Comparison of ENCODE assay signal across 20 cellular contexts in genomic region chr20:36632147-36632486, GRCh38. TPM values are rescaled to one million over a fixed set of nuclear protein-coding genes. Genes with fewer than 3 reads are reported as not detected.
A peak's percentile ranks its signal among the peaks of the same experiment; 100 is the strongest.
DNase-seq lines count a peak whose midpoint lies in the region; ATAC-seq and TF ChIP-seq lines count a peak whose summit lies in the region.
"Had no signal": no experiment of that assay in that cellular context is flagged by ENCODE, and none has a peak within 500 bp of the region (broad histone marks: within the 10 kb centered on the region; RNA-seq: fewer than 3 reads in every experiment).

No MANE protein-coding gene starts in this region.

- H3K4me3 Mint-ChIP-seq in CD4-positive, alpha-beta memory T cell = peak overlapping the region in 3 of 8 donors; percentile 18 to 49 (median 37)
- no peak overlapping the region for H3K4me3 Mint-ChIP-seq in GM23338
- no peak overlapping the region for H3K4me3 Mint-ChIP-seq in activated naive CD8-positive, alpha-beta T cell
- peak overlapping the region in 5 of 10 donors; percentile 8 to 43 (median 19) for H3K4me3 Mint-ChIP-seq in naive thymus-derived CD8-positive, alpha-beta T cell
- H3K4me3 Mint-ChIP-seq: activated T-cell treated with anti-CD3 and anti-CD28 coated beads, Interleukin-2, amount 50 U/mL, for 72 hours had no signal

- peak overlapping the region; percentile 72; the same call in 1 of the 2 replicates for H2AFZ ChIP-seq in GM23338

- no peaks in the 10 kb centered on the region for H3K9me3 Mint-ChIP-seq in CD4-positive, alpha-beta memory T cell
- H3K9me3 Mint-ChIP-seq in GM23338 = no peaks in the 10 kb centered on the region
- no peaks in the 10 kb centered on the region for H3K9me3 Mint-ChIP-seq in activated naive CD8-positive, alpha-beta T cell (ENCODE audit: low read depth)
- H3K9me3 Mint-ChIP-seq in naive thymus-derived CD8-positive, alpha-beta T cell = no peaks in the 10 kb centered on the region
- H3K9me3 Mint-ChIP-seq: activated T-cell treated with anti-CD3 and anti-CD28 coated beads, Interleukin-2, amount 50 U/mL, for 72 hours had no signal

- no peaks in the 10 kb centered on the region for H4K20me1 ChIP-seq in GM23338 (replicated peaks; ENCODE audit: insufficient read depth)

- ATAC-seq in GM23338 = no peak
- ATAC-seq in naive thymus-derived CD8-positive, alpha-beta T cell = no peak
- no peak for ATAC-seq in HG03045 (IDR thresholded peaks at IDR 0.05; ENCODE audit: unreplicated experiment)
- ATAC-seq: activated T-cell treated with anti-CD3 and anti-CD28 coated beads, Interleukin-2, amount 50 U/mL, for 72 hours; GM12878; stimulated activated naive CD8-positive, alpha-beta T cell treated with anti-CD3 and anti-CD28 coated beads, Interleukin-15, Interleukin-2, amounts not matched to agents 100 U/mL and 50 U/mL, for 24 hours had no signal

- peaks cover 41 to 69% of the 10 kb centered on the region in 2 donors for H3K36me3 Mint-ChIP-seq in CD4-positive, alpha-beta memory T cell
- no peaks in the 10 kb centered on the region; the same call in 2 of the 3 replicates for H3K36me3 Mint-ChIP-seq in GM23338 (ENCODE audit: low read depth)
- H3K36me3 Mint-ChIP-seq in activated naive CD8-positive, alpha-beta T cell = peaks cover 8% of the 10 kb centered on the region
- peaks cover 4 to 81% (median 29%) of the 10 kb centered on the region in 3 donors for H3K36me3 Mint-ChIP-seq in naive thymus-derived CD8-positive, alpha-beta T cell

- H3K9me3 ChIP-seq in CD4-positive, alpha-beta memory T cell (ENCODE audit: control insufficient read depth in 1 of 2, low read length in 2 of 2) = no peaks in the 10 kb centered on the region
- H3K9me3 ChIP-seq: spleen had no signal

- H3K9me2 ChIP-seq in GM23338 (ENCODE audit: insufficient read depth) = no peaks in the 10 kb centered on the region

- no peak overlapping the region for H3K4me2 ChIP-seq in GM23338

- H3K27me3 Mint-ChIP-seq in CD4-positive, alpha-beta memory T cell = no peaks in the 10 kb centered on the region
- peaks cover 8% of the 10 kb centered on the region for H3K27me3 Mint-ChIP-seq in GM23338 (ENCODE audit: insufficient read depth, low read depth, poor library complexity)
- no peaks in the 10 kb centered on the region for H3K27me3 Mint-ChIP-seq in activated naive CD8-positive, alpha-beta T cell
- no peaks in the 10 kb centered on the region for H3K27me3 Mint-ChIP-seq in naive thymus-derived CD8-positive, alpha-beta T cell

- POLR2A ChIA-PET in CD4-positive, alpha-beta memory T cell (lab: Charles Lee; ENCODE audit: partially characterized antibody) = interaction anchor here (7.6 kb wide), 1 partner anchor 12 kb away, joined by 90 read pairs; the partner anchor contains the start of gene SLA2
- POLR2A ChIA-PET in naive thymus-derived CD8-positive, alpha-beta T cell (lab: Charles Lee) = interaction anchor here (1.4 to 6.7 kb wide), 2 partner anchors 12 to 26 kb away, joined by 3 to 108 read pairs; partner anchors contain the start of genes RAB5IF and SLA2

- H3F3A ChIP-seq in GM23338 (replicated peaks; ENCODE audit: low read depth) = no peaks in the 10 kb centered on the region

- intact Hi-C loops in CD4-positive, alpha-beta memory T cell (cut with micrococcal nuclease) = no loop called here

- H3K27me3 ChIP-seq in CD4-positive, alpha-beta memory T cell (ENCODE audit: insufficient read depth, low read length) = no peaks in the 10 kb centered on the region
- no peaks in the 10 kb centered on the region for H3K27me3 ChIP-seq in GM23338 (ENCODE audit: insufficient read depth)
- H3K27me3 ChIP-seq: spleen had no signal

- H3K79me2 ChIP-seq in GM23338 (replicated peaks; ENCODE audit: insufficient read depth) = no peaks in the 10 kb centered on the region

- peak overlapping the region; percentile 68 to 94 (median 85) for H3K27ac Mint-ChIP-seq in CD4-positive, alpha-beta memory T cell
- H3K27ac Mint-ChIP-seq in GM23338 = no peak overlapping the region; the same call in 1 of the 2 replicates
- peak overlapping the region; percentile 51 for H3K27ac Mint-ChIP-seq in activated naive CD8-positive, alpha-beta T cell
- H3K27ac Mint-ChIP-seq in naive thymus-derived CD8-positive, alpha-beta T cell = peak overlapping the region; percentile 89 to 98 (median 96)
- H3K27ac Mint-ChIP-seq: activated T-cell treated with anti-CD3 and anti-CD28 coated beads, Interleukin-2, amount 50 U/mL, for 72 hours had no signal

- no peak overlapping the region for H3K27ac ChIP-seq in CD4-positive, alpha-beta memory T cell (ENCODE audit: low read depth, low read length)
- no peak overlapping the region for H3K27ac ChIP-seq in GM23338 (ENCODE audit: low read depth)

- peaks cover 23 to 65% (median 42%) of the 10 kb centered on the region in 4 donors for H3K4me1 Mint-ChIP-seq in CD4-positive, alpha-beta memory T cell
- peaks cover 3% of the 10 kb centered on the region; the same call in 2 of the 3 replicates for H3K4me1 Mint-ChIP-seq in GM23338
- H3K4me1 Mint-ChIP-seq in activated naive CD8-positive, alpha-beta T cell (ENCODE audit: low read depth) = peaks cover 44% of the 10 kb centered on the region
- H3K4me1 Mint-ChIP-seq in naive thymus-derived CD8-positive, alpha-beta T cell = peaks cover 26 to 74% (median 57%) of the 10 kb centered on the region in 4 donors

- TF ChIP-seq CTCF in GM23338 (conservative IDR thresholded peaks at IDR 0.05; ENCODE audit: low read depth in 2 of 2) = no peak

- H3K36me3 ChIP-seq in CD4-positive, alpha-beta memory T cell (ENCODE audit: insufficient read depth, low read length) = peaks cover 39% of the 10 kb centered on the region
- H3K36me3 ChIP-seq in GM23338 (ENCODE audit: insufficient read depth) = no peaks in the 10 kb centered on the region

- DNase-seq in CD4-positive, alpha-beta memory T cell = no peak
- DNase-seq in GM23338 (ENCODE audit: low spot score) = no peak
- DNase-seq in naive thymus-derived CD8-positive, alpha-beta T cell = no peak
- no peak for DNase-seq in SW 1271 (lab: John Stamatoyannopoulos, UW)
- DNase-seq in NCI-H2227 (lab: John Stamatoyannopoulos, UW; ENCODE audit: unreplicated experiment) = no peak
- DNase-seq: activated T-cell treated with anti-CD3 and anti-CD28 coated beads, Interleukin-2, amount 50 U/mL, for 72 hours; amygdala; cortex of kidney; DND-41; glutamatergic neuron; NCI-H1048; NCI-H2029; NCI-H345; spleen; stimulated activated CD4-positive, alpha-beta T cell treated with anti-CD3 and anti-CD28 coated beads, Interleukin-4, amount 100 ng/mL, for 1 hour; stimulated activated naive CD8-positive, alpha-beta T cell treated with anti-CD3 and anti-CD28 coated beads, Interleukin-15, Interleukin-2, amounts not matched to agents 100 U/mL and 50 U/mL, for 24 hours had no signal

- H3K4me1 ChIP-seq in CD4-positive, alpha-beta memory T cell (ENCODE audit: insufficient read depth, low read length) = peaks cover 32% of the 10 kb centered on the region
- no peaks in the 10 kb centered on the region for H3K4me1 ChIP-seq in GM23338 (ENCODE audit: insufficient read depth)

- H3K4me3 ChIP-seq in CD4-positive, alpha-beta memory T cell (ENCODE audit: low read length in 2 of 2) = no peak overlapping the region
- H3K4me3 ChIP-seq in GM23338 = no peak overlapping the region
- H3K4me3 ChIP-seq: GM12878, spleen had no signal

- CTCF ChIA-PET in CD4-positive, alpha-beta memory T cell (lab: Charles Lee; ENCODE audit: partially characterized antibody) = interaction anchor here (3.7 kb wide), 1 partner anchor 14 kb away, joined by 25 read pairs; the partner anchor contains the start of gene SLA2

TF ChIP-seq in GM23338, 12 proteins besides CTCF, POLR2A, EP300 and RAD21 (continues in another document):
- TF ChIP-seq JUNB (IDR thresholded peaks at IDR 0.05; ENCODE audit: unreplicated experiment) (no peak), ZNF114 (CRISPR knock-in tag; IDR thresholded peaks at IDR 0.05) (no peak), EZH2phosphoT487 (IDR thresholded peaks at IDR 0.05; ENCODE audit: unreplicated experiment) (no peak)

RNA-seq across cellular contexts. Expression of gene SLA2, which starts 13.9 kb away (rescaled TPM):
- 10 to 100 TPM; 28.7 to 29.9 TPM for total RNA-seq in CD4-positive, alpha-beta memory T cell
- 10 to 100 TPM; 12.7 to 14.3 TPM for polyA plus RNA-seq in CD4-positive, alpha-beta memory T cell
- total RNA-seq in GM23338 (2014; rRNA removed; shearing (Covaris generic)) = 0.62 TPM in 1 of 2 replicates, not detected in the other
- polyA plus RNA-seq in GM23338 (2016; fragmentation: Nextera tagmentation; extraction: Ambion mirVana) = 0.18 TPM in 1 of 2 replicates, not detected in the other
- 10 to 100 TPM; 34.3 to 34.4 TPM for total RNA-seq in naive thymus-derived CD8-positive, alpha-beta T cell
- 10 to 100 TPM; 18.9 to 22.2 (median 19.1) TPM for polyA plus RNA-seq in naive thymus-derived CD8-positive, alpha-beta T cell
- total RNA-seq: LHCN-M2 had no signal

RNA-seq across cellular contexts. Expression of gene RAB5IF, which starts 26.5 kb away (rescaled TPM):
- total RNA-seq in CD4-positive, alpha-beta memory T cell = 10 to 100 TPM; 63.4 to 67.5 TPM
- 100 to 1,000 TPM; 162 to 212 TPM for polyA plus RNA-seq in CD4-positive, alpha-beta memory T cell
- total RNA-seq in GM23338 (2014; rRNA removed; shearing (Covaris generic)) = 126 and 138 TPM in 2 replicates
- 119 and 123 TPM in 2 replicates for polyA plus RNA-seq in GM23338 (2016; fragmentation: Nextera tagmentation; extraction: Ambion mirVana)
- total RNA-seq in naive thymus-derived CD8-positive, alpha-beta T cell = 10 to 100 TPM; 58.1 to 59.7 TPM
- 100 to 1,000 TPM; 113 to 141 (median 138) TPM for polyA plus RNA-seq in naive thymus-derived CD8-positive, alpha-beta T cell

RNA-seq across cellular contexts. Expression of gene TGIF2, which starts 58.7 kb away (rescaled TPM):
- total RNA-seq in CD4-positive, alpha-beta memory T cell = 10 to 100 TPM; 31.7 to 35.0 TPM
- 10 to 100 TPM; 19.2 to 24.7 TPM for polyA plus RNA-seq in CD4-positive, alpha-beta memory T cell
- total RNA-seq in GM23338 (2014; rRNA removed; shearing (Covaris generic)) = 59.8 and 63.2 TPM in 2 replicates
- polyA plus RNA-seq in GM23338 (2016; fragmentation: Nextera tagmentation; extraction: Ambion mirVana) = 44.8 and 47.6 TPM in 2 replicates
- total RNA-seq in naive thymus-derived CD8-positive, alpha-beta T cell = 10 to 100 TPM; 37.8 to 38.4 TPM
- polyA plus RNA-seq in naive thymus-derived CD8-positive, alpha-beta T cell = 10 to 100 TPM; 25.7 to 36.8 (median 30.8) TPM

Comparison
In these comparisons a context has a peak if more than half of its experiments do, and no peak if none do; other contexts are left out.
1. RNA of gene SLA2, which starts 13.9 kb away (total RNA-seq): 34.3 to 34.4 TPM in naive thymus-derived CD8-positive, alpha-beta T cell and 28.7 to 29.9 TPM in CD4-positive, alpha-beta memory T cell; 0.62 TPM in GM23338; every median in the first group is over 10 times any median in the second.